9 cellular contexts compared by ENCODE assay signal in the genomic region with DNA sequence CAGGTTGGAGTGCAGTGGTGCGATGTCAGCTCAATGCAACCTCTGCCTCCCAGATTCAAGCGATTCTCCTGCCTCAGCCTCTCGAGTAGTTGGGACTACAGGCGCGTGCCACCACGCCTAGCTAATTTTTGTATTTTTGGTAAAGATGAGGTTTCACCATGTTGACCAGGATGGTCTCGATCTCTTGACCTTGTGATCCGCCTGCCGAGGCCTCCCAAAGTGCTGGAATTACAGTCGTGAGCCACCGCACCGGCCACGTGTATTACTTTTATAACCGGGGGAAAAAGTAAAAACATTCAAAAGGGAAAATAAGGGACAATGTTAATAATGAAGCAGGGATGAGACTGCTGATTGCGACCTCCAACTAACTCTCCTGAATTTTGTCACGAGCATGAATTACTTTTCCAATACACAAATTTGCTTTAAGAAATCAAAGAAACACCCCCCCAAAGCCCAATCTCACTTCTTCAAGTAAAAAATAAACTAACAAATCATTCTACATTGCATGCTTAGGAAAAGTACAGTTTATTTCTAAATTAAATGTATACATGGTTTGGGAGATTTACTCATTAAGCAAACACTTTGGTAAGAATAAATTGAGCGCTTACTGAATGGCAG. TPM values are rescaled to one million over a fixed set of nuclear protein-coding genes. Genes with fewer than 3 reads are reported as not detected.
DNase-seq lines count a peak whose midpoint lies in the region; ATAC-seq and TF ChIP-seq lines count a peak whose summit lies in the region.
"Had no signal": no experiment of that assay in that cellular context is flagged by ENCODE, and none has a peak within 500 bp of the region (broad histone marks: within the 10 kb centered on the region; RNA-seq: fewer than 3 reads in every experiment).

No MANE protein-coding gene starts in this region.

- H3K9me3 ChIP-seq in HCT116 (ENCODE audit: control insufficient read depth in 1 of 2, insufficient read depth in 1 of 2, low read depth in 1 of 2, low read length in 2 of 2) (no peaks in the 10 kb centered on the region), gastroesophageal sphincter (no peaks in the 10 kb centered on the region), skeletal muscle tissue (ENCODE audit: control insufficient read depth in 3 of 3, low read length in 3 of 3) (no peaks in the 10 kb centered on the region)

- no peak for ATAC-seq in HCT116
- no peak for ATAC-seq in gastroesophageal sphincter
- no peak for ATAC-seq in GM19397 (IDR thresholded peaks at IDR 0.05; ENCODE audit: unreplicated experiment)
- no peak for ATAC-seq in HG02870 (IDR thresholded peaks at IDR 0.05; ENCODE audit: unreplicated experiment)
- ATAC-seq in HG03354 (IDR thresholded peaks at IDR 0.05; ENCODE audit: poor library complexity, severe bottlenecking, unreplicated experiment): no peak

- H3K4me3 ChIP-seq in HCT116 (replicated peaks in 1 of 2; ENCODE audit: low read depth in 1 of 2, low read length in 2 of 2) (peak overlapping the region; percentile 82 to 95), gastroesophageal sphincter (peak overlapping the region; percentile 87 to 91), skeletal muscle tissue (ENCODE audit: low read length in 3 of 3) (peak overlapping the region; percentile 66 to 94 (median 82))

- H3K27me3 Mint-ChIP-seq in activated CD4-positive, alpha-beta memory T cell treated with anti-CD3 and anti-CD28 coated beads, Interleukin-2, amount 10 ng/mL, durations not matched to agents 7 days and 5 days: no peaks in the 10 kb centered on the region

- intact Hi-C loops in HCT116 (cut with micrococcal nuclease): no loop called here

- no peak for TF ChIP-seq RAD21 in HCT116 (IDR thresholded peaks at IDR 0.05; ENCODE audit: low read depth)

- RAD21 ChIA-PET in HCT116 (lab: Charles Lee; ENCODE audit: low non-redundant PET in 1 of 2, low total read pairs in 2 of 2, uncharacterized antibody in 2 of 2, unreplicated experiment in 2 of 2): no interaction called here

- CTCF ChIA-PET in HCT116 (lab: Charles Lee): no interaction called here
- CTCF ChIA-PET in activated CD4-positive, alpha-beta memory T cell treated with anti-CD3 and anti-CD28 coated beads, Interleukin-2, amount 10 ng/mL, durations not matched to agents 7 days and 5 days (lab: Charles Lee): interaction anchor here (0.7 kb wide), 1 partner anchor 28 kb away, joined by 3 read pairs; no protein-coding TSS in a partner anchor

- H3K9me2 ChIP-seq in HCT116 (ENCODE audit: insufficient read depth): no peaks in the 10 kb centered on the region

- peaks cover 14% of the 10 kb centered on the region; the same call in 1 of the 2 replicates for H4K20me1 ChIP-seq in HCT116 (ENCODE audit: insufficient read depth)

- H3K36me3 Mint-ChIP-seq in activated CD4-positive, alpha-beta memory T cell treated with anti-CD3 and anti-CD28 coated beads, Interleukin-2, amount 10 ng/mL, durations not matched to agents 7 days and 5 days (ENCODE audit: low read depth): peaks cover 39% of the 10 kb centered on the region

- TF ChIP-seq CTCF in HCT116 (IDR thresholded peaks at IDR 0.05 in 2 of 3, conservative IDR thresholded peaks at IDR 0.05 in 1 of 3; ENCODE audit: borderline replicate concordance in 1 of 3, insufficient read depth in 1 of 3, low read depth in 2 of 3, low read length in 2 of 3) (no peak), gastroesophageal sphincter (IDR thresholded peaks at IDR 0.05) (no peak)

- no peak for TF ChIP-seq EP300 in gastroesophageal sphincter (IDR thresholded peaks at IDR 0.05)

- peak overlapping the region; percentile 95 for H3K27ac Mint-ChIP-seq in activated CD4-positive, alpha-beta memory T cell treated with anti-CD3 and anti-CD28 coated beads, Interleukin-2, amount 10 ng/mL, durations not matched to agents 7 days and 5 days

- H3K36me3 ChIP-seq in HCT116 (ENCODE audit: control insufficient read depth in 1 of 2, insufficient read depth in 2 of 2, low read length in 2 of 2) (peaks cover 6 to 27% of the 10 kb centered on the region in 2 experiments; a peak in 3 of 4 replicates), gastroesophageal sphincter (peaks cover 0 to 10% of the 10 kb centered on the region in 2 donors), skeletal muscle tissue (ENCODE audit: control insufficient read depth in 3 of 3, insufficient read depth in 3 of 3, low read length in 3 of 3) (peaks cover 0 to 10% (median 0%) of the 10 kb centered on the region in 3 donors)

- 78 to 79% methylated on average over 11 to 15 of the region's 17 CpGs for WGBS in gastroesophageal sphincter (ENCODE audit: low coverage in 1 of 2), 2 donors

- H3K9me3 Mint-ChIP-seq in activated CD4-positive, alpha-beta memory T cell treated with anti-CD3 and anti-CD28 coated beads, Interleukin-2, amount 10 ng/mL, durations not matched to agents 7 days and 5 days: no peaks in the 10 kb centered on the region

- peak overlapping the region; percentile 91 for H2AFZ ChIP-seq in HCT116 (ENCODE audit: low read depth, low read length, poor library complexity, severe bottlenecking)

- TSS peak; percentile 92 for BruUV-seq in HCT116 (replicated peaks; lab: Mats Ljungman, UMichigan)

- H3K4me3 Mint-ChIP-seq in activated CD4-positive, alpha-beta memory T cell treated with anti-CD3 and anti-CD28 coated beads, Interleukin-2, amount 10 ng/mL, durations not matched to agents 7 days and 5 days: peak overlapping the region; percentile 99

- H3K4me1 ChIP-seq in HCT116 (ENCODE audit: control insufficient read depth in 1 of 2, insufficient read depth in 2 of 2, low read length in 2 of 2): peaks cover 12 to 27% of the 10 kb centered on the region in 2 experiments
- peaks cover 4 to 43% (median 28%) of the 10 kb centered on the region in 3 donors for H3K4me1 ChIP-seq in gastroesophageal sphincter
- peaks cover 32 to 38% (median 32%) of the 10 kb centered on the region in 3 donors for H3K4me1 ChIP-seq in skeletal muscle tissue (ENCODE audit: control insufficient read depth in 3 of 3, insufficient read depth in 3 of 3, low read length in 3 of 3)

- DNase-seq in HCT116 (ENCODE audit: low read depth, low spot score): no peak
- DNase-seq in activated CD4-positive, alpha-beta memory T cell treated with anti-CD3 and anti-CD28 coated beads, Interleukin-2, amount 10 ng/mL, durations not matched to agents 7 days and 5 days: no peak
- no peak for DNase-seq in NCI-H2081 (lab: John Stamatoyannopoulos, UW)

- H3K4me2 ChIP-seq in HCT116 (ENCODE audit: low read length): peak overlapping the region; percentile 75

- TF ChIP-seq POLR2A in HCT116 (IDR thresholded peaks at IDR 0.05; ENCODE audit: borderline replicate concordance, extremely low read depth, insufficient read depth, insufficient read length) (no peak), gastroesophageal sphincter (IDR thresholded peaks at IDR 0.05) (no peak)

- POLR2A ChIA-PET in HCT116 (lab: Charles Lee): no interaction called here
- POLR2A ChIA-PET in activated CD4-positive, alpha-beta memory T cell treated with anti-CD3 and anti-CD28 coated beads, Interleukin-2, amount 10 ng/mL, durations not matched to agents 7 days and 5 days (lab: Charles Lee): interaction anchor here (0.9 to 1.2 kb wide), 2 partner anchors 29 to 30 kb away, joined by 3 to 5 read pairs; a partner anchor contains a TSS

- H3K9ac ChIP-seq in HCT116 (ENCODE audit: low read length): peak overlapping the region; percentile 89
- peak overlapping the region; percentile 82 to 88 (median 86) for H3K9ac ChIP-seq in skeletal muscle tissue (ENCODE audit: low read depth in 1 of 3, low read length in 3 of 3)

- peak overlapping the region; percentile 84; the same call in 1 of the 2 replicates for H3K27ac ChIP-seq in HCT116 (ENCODE audit: low read depth, low read length)
- peak overlapping the region; percentile 21 to 96 (median 94) for H3K27ac ChIP-seq in gastroesophageal sphincter
- peak overlapping the region; percentile 92 for H3K27ac ChIP-seq in skeletal muscle tissue (ENCODE audit: low read depth, low read length)

- H3K79me2 ChIP-seq in HCT116 (ENCODE audit: insufficient read depth, low read length): peaks cover 40% of the 10 kb centered on the region

- peaks cover 42% of the 10 kb centered on the region for H3K4me1 Mint-ChIP-seq in activated CD4-positive, alpha-beta memory T cell treated with anti-CD3 and anti-CD28 coated beads, Interleukin-2, amount 10 ng/mL, durations not matched to agents 7 days and 5 days

- H3K27me3 ChIP-seq in HCT116 (ENCODE audit: insufficient read depth, low read length): no peaks in the 10 kb centered on the region
- H3K27me3 ChIP-seq in gastroesophageal sphincter: no peaks in the 10 kb centered on the region
- H3K27me3 ChIP-seq in skeletal muscle tissue (ENCODE audit: control insufficient read depth in 3 of 3, insufficient read depth in 3 of 3, low read length in 3 of 3): no peaks in the 10 kb centered on the region

RNA-seq across cellular contexts. Expression of a gene that starts 0.6 kb away (rescaled TPM):
- total RNA-seq in HCT116 (2021; ENCODE audit: unreplicated experiment) (26.9 TPM), gastroesophageal sphincter (10 to 100 TPM; 11.6 to 19.9 (median 18.7) TPM), skeletal muscle tissue (11.0 TPM)
- polyA plus RNA-seq in HCT116 (2012): 2.1 and 2.3 TPM in 2 replicates
- 10 to 100 TPM; 18.4 to 19.5 TPM for total RNA-seq in activated CD4-positive, alpha-beta memory T cell treated with anti-CD3 and anti-CD28 coated beads, Interleukin-2, amount 10 ng/mL, durations not matched to agents 7 days and 5 days

RNA-seq across cellular contexts. Expression of a gene that starts 0.6 kb away (rescaled TPM):
- total RNA-seq in HCT116 (2021; ENCODE audit: unreplicated experiment) (82.6 TPM), gastroesophageal sphincter (100 to 1,000 TPM in 1 of 4 donors, 10 to 100 TPM in 3; 84.5 to 116 (median 91.1) TPM), skeletal muscle tissue (69.4 TPM)
- 55.2 and 63.4 TPM in 2 replicates for polyA plus RNA-seq in HCT116 (2012)
- 100 to 1,000 TPM in 1 of 2 experiments, 10 to 100 TPM in 1; 99.1 to 101 TPM for total RNA-seq in activated CD4-positive, alpha-beta memory T cell treated with anti-CD3 and anti-CD28 coated beads, Interleukin-2, amount 10 ng/mL, durations not matched to agents 7 days and 5 days

RNA-seq across cellular contexts. Expression of a gene that starts 29.9 kb away (rescaled TPM):
- total RNA-seq in HCT116 (2021; ENCODE audit: unreplicated experiment) (0.12 TPM), gastroesophageal sphincter (1 to 10 TPM in 3 of 4 donors, under 1 TPM in 1; 0.66 to 3.1 (median 1.6) TPM), skeletal muscle tissue (not detected)
- polyA plus RNA-seq in HCT116 (2012): not detected in 2 replicates
- total RNA-seq in activated CD4-positive, alpha-beta memory T cell treated with anti-CD3 and anti-CD28 coated beads, Interleukin-2, amount 10 ng/mL, durations not matched to agents 7 days and 5 days: 10 to 100 TPM; 22.7 to 23.2 TPM
- total RNA-seq: lung microvascular endothelial cell had no signal

Comparison
In these comparisons a context has a peak if more than half of its experiments do, and no peak if none do; other contexts are left out.
1. RNA of a gene that starts 29.9 kb away (total RNA-seq): 22.7 to 23.2 TPM in activated CD4-positive, alpha-beta memory T cell treated with anti-CD3 and anti-CD28 coated beads, Interleukin-2, amount 10 ng/mL, durations not matched to agents 7 days and 5 days; 0.66 to 3.1 TPM in gastroesophageal sphincter, 0.12 TPM in HCT116 (single experiment) and not detected in skeletal muscle tissue (single experiment); every median in the first group is over 4 times any median in the second.
2. Peak in every context shown above with its lines, with median percentiles within 50 percentile points of each other: H3K27ac ChIP-seq and H3K4me3 ChIP-seq.